1 cellular context compared by ENCODE assay signal in the genomic region with DNA sequence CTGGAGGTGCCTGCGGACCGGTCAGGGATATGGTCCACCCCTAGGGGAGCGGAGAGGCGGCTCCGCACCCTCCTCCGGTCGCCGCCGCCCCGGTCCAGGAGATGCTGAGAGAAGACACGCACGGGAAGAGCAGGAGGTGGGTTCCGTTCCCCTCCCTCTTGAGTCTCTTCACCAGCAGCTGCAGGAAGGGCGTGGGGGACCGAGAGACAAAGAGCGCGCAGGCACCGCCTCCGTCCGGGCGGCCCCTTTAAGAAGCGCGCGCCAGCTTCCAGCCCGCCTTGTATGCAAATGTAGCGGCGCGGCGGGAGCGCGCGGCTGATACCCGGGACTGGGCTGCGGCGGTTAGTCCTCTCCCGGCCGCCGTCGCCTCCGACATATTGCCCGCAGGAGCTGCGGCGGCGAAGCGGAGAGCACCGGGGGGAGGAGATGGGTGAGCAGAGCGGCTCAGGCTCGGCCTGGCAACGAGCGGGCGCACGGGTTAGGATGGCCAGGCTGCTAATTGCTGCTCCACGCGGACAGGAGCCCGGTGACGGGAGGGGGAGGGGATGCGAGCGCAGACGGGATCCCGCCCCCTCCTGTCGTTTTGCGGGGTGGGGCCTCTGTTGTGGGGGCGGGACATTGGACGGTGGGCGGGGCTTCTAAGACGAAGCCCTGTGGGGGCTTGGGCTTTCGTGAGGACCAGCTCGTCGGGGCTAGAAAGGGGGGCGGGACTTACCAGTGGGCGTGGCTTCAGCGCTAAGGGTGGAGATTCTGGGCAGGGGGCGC.
TF ChIP-seq lines count a peak whose summit lies in the region.

A gene (plus strand): TSS at position 318 of the 765 bp plus-strand sequence. CDS start 109 bp downstream, at position 427.

TF ChIP-seq in HepG2, 621 proteins besides CTCF, POLR2A, EP300 and RAD21 (continued from another document and continues in another):
- TF ChIP-seq YEATS2 (CRISPR knock-in tag; IDR thresholded peaks at IDR 0.05; ENCODE audit: borderline replicate concordance) (no peak; the same call in 1 of the 2 replicates), GATA4 (IDR thresholded peaks at IDR 0.05; ENCODE audit: borderline replicate concordance, low read depth) (no peak), ZMYM3 (CRISPR knock-in tag; IDR thresholded peaks at IDR 0.05) (no peak; the same call in 1 of the 2 replicates), ETV6 (CRISPR knock-in tag; conservative IDR thresholded peaks at IDR 0.05) (no peak; the same call in 1 of the 2 replicates), GATAD2A (CRISPR knock-in tag; IDR thresholded peaks at IDR 0.05) (no peak), ZKSCAN8 (CRISPR knock-in tag; IDR thresholded peaks at IDR 0.05; ENCODE audit: borderline replicate concordance) (no peak), SRF (IDR thresholded peaks at IDR 0.05; ENCODE audit: low read depth, low read length) (no peak), ELF1 (CRISPR knock-in tag; IDR thresholded peaks at IDR 0.05) (peak; percentile 37; the same call in 1 of the 2 replicates), ZNF558 (CRISPR knock-in tag; IDR thresholded peaks at IDR 0.05; ENCODE audit: borderline replicate concordance) (no peak; the same call in 1 of the 2 replicates), NFIC (IDR thresholded peaks at IDR 0.05; ENCODE audit: low read length) (no peak), ZNF431 (CRISPR knock-in tag; IDR thresholded peaks at IDR 0.05; ENCODE audit: borderline replicate concordance, low read depth) (no peak), RFX1 (IDR thresholded peaks at IDR 0.05) (no peak), SMARCC2 (IDR thresholded peaks at IDR 0.05) (no peak), ZNF724P (CRISPR knock-in tag; IDR thresholded peaks at IDR 0.05; ENCODE audit: borderline replicate concordance) (no peak; the same call in 1 of the 2 replicates), ZNF749 (CRISPR knock-in tag; IDR thresholded peaks at IDR 0.05; ENCODE audit: borderline replicate concordance) (peak; percentile 59; the same call in 1 of the 2 replicates), ZNF550 (CRISPR knock-in tag; IDR thresholded peaks at IDR 0.05; ENCODE audit: borderline replicate concordance) (no peak), ZNF264 (CRISPR knock-in tag; IDR thresholded peaks at IDR 0.05) (no peak)
- TF ChIP-seq, protein P1, sequence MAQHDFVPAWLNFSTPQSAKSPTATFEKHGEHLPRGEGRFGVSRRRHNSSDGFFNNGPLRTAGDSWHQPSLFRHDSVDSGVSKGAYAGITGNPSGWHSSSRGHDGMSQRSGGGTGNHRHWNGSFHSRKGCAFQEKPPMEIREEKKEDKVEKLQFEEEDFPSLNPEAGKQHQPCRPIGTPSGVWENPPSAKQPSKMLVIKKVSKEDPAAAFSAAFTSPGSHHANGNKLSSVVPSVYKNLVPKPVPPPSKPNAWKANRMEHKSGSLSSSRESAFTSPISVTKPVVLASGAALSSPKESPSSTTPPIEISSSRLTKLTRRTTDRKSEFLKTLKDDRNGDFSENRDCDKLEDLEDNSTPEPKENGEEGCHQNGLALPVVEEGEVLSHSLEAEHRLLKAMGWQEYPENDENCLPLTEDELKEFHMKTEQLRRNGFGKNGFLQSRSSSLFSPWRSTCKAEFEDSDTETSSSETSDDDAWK (CRISPR knock-in tag; IDR thresholded peaks at IDR 0.05) = no peak
- TF ChIP-seq, protein P2, sequence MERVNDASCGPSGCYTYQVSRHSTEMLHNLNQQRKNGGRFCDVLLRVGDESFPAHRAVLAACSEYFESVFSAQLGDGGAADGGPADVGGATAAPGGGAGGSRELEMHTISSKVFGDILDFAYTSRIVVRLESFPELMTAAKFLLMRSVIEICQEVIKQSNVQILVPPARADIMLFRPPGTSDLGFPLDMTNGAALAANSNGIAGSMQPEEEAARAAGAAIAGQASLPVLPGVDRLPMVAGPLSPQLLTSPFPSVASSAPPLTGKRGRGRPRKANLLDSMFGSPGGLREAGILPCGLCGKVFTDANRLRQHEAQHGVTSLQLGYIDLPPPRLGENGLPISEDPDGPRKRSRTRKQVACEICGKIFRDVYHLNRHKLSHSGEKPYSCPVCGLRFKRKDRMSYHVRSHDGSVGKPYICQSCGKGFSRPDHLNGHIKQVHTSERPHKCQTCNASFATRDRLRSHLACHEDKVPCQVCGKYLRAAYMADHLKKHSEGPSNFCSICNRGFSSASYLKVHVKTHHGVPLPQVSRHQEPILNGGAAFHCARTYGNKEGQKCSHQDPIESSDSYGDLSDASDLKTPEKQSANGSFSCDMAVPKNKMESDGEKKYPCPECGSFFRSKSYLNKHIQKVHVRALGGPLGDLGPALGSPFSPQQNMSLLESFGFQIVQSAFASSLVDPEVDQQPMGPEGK (CRISPR knock-in tag; IDR thresholded peaks at IDR 0.05) = no peak
- TF ChIP-seq, protein P3, sequence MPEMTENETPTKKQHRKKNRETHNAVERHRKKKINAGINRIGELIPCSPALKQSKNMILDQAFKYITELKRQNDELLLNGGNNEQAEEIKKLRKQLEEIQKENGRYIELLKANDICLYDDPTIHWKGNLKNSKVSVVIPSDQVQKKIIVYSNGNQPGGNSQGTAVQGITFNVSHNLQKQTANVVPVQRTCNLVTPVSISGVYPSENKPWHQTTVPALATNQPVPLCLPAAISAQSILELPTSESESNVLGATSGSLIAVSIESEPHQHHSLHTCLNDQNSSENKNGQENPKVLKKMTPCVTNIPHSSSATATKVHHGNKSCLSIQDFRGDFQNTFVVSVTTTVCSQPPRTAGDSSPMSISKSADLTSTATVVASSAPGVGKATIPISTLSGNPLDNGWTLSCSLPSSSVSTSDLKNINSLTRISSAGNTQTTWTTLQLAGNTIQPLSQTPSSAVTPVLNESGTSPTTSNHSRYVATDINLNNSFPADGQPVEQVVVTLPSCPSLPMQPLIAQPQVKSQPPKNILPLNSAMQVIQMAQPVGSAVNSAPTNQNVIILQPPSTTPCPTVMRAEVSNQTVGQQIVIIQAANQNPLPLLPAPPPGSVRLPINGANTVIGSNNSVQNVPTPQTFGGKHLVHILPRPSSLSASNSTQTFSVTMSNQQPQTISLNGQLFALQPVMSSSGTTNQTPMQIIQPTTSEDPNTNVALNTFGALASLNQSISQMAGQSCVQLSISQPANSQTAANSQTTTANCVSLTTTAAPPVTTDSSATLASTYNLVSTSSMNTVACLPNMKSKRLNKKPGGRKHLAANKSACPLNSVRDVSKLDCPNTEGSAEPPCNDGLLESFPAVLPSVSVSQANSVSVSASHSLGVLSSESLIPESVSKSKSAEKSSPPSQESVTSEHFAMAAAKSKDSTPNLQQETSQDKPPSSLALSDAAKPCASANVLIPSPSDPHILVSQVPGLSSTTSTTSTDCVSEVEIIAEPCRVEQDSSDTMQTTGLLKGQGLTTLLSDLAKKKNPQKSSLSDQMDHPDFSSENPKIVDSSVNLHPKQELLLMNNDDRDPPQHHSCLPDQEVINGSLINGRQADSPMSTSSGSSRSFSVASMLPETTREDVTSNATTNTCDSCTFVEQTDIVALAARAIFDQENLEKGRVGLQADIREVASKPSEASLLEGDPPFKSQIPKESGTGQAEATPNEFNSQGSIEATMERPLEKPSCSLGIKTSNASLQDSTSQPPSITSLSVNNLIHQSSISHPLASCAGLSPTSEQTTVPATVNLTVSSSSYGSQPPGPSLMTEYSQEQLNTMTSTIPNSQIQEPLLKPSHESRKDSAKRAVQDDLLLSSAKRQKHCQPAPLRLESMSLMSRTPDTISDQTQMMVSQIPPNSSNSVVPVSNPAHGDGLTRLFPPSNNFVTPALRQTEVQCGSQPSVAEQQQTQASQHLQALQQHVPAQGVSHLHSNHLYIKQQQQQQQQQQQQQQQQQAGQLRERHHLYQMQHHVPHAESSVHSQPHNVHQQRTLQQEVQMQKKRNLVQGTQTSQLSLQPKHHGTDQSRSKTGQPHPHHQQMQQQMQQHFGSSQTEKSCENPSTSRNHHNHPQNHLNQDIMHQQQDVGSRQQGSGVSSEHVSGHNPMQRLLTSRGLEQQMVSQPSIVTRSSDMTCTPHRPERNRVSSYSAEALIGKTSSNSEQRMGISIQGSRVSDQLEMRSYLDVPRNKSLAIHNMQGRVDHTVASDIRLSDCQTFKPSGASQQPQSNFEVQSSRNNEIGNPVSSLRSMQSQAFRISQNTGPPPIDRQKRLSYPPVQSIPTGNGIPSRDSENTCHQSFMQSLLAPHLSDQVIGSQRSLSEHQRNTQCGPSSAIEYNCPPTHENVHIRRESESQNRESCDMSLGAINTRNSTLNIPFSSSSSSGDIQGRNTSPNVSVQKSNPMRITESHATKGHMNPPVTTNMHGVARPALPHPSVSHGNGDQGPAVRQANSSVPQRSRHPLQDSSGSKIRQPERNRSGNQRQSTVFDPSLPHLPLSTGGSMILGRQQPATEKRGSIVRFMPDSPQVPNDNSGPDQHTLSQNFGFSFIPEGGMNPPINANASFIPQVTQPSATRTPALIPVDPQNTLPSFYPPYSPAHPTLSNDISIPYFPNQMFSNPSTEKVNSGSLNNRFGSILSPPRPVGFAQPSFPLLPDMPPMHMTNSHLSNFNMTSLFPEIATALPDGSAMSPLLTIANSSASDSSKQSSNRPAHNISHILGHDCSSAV (CRISPR knock-in tag; IDR thresholded peaks at IDR 0.05; ENCODE audit: borderline replicate concordance) = no peak
- TF ChIP-seq, protein P4, sequence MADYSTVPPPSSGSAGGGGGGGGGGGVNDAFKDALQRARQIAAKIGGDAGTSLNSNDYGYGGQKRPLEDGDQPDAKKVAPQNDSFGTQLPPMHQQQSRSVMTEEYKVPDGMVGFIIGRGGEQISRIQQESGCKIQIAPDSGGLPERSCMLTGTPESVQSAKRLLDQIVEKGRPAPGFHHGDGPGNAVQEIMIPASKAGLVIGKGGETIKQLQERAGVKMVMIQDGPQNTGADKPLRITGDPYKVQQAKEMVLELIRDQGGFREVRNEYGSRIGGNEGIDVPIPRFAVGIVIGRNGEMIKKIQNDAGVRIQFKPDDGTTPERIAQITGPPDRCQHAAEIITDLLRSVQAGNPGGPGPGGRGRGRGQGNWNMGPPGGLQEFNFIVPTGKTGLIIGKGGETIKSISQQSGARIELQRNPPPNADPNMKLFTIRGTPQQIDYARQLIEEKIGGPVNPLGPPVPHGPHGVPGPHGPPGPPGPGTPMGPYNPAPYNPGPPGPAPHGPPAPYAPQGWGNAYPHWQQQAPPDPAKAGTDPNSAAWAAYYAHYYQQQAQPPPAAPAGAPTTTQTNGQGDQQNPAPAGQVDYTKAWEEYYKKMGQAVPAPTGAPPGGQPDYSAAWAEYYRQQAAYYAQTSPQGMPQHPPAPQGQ (CRISPR knock-in tag; IDR thresholded peaks at IDR 0.05; ENCODE audit: borderline replicate concordance) = peak; percentile 83; the same call in 1 of the 2 replicates
- TF ChIP-seq, protein P5, sequence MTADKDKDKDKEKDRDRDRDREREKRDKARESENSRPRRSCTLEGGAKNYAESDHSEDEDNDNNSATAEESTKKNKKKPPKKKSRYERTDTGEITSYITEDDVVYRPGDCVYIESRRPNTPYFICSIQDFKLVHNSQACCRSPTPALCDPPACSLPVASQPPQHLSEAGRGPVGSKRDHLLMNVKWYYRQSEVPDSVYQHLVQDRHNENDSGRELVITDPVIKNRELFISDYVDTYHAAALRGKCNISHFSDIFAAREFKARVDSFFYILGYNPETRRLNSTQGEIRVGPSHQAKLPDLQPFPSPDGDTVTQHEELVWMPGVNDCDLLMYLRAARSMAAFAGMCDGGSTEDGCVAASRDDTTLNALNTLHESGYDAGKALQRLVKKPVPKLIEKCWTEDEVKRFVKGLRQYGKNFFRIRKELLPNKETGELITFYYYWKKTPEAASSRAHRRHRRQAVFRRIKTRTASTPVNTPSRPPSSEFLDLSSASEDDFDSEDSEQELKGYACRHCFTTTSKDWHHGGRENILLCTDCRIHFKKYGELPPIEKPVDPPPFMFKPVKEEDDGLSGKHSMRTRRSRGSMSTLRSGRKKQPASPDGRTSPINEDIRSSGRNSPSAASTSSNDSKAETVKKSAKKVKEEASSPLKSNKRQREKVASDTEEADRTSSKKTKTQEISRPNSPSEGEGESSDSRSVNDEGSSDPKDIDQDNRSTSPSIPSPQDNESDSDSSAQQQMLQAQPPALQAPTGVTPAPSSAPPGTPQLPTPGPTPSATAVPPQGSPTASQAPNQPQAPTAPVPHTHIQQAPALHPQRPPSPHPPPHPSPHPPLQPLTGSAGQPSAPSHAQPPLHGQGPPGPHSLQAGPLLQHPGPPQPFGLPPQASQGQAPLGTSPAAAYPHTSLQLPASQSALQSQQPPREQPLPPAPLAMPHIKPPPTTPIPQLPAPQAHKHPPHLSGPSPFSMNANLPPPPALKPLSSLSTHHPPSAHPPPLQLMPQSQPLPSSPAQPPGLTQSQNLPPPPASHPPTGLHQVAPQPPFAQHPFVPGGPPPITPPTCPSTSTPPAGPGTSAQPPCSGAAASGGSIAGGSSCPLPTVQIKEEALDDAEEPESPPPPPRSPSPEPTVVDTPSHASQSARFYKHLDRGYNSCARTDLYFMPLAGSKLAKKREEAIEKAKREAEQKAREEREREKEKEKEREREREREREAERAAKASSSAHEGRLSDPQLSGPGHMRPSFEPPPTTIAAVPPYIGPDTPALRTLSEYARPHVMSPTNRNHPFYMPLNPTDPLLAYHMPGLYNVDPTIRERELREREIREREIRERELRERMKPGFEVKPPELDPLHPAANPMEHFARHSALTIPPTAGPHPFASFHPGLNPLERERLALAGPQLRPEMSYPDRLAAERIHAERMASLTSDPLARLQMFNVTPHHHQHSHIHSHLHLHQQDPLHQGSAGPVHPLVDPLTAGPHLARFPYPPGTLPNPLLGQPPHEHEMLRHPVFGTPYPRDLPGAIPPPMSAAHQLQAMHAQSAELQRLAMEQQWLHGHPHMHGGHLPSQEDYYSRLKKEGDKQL (CRISPR knock-in tag; IDR thresholded peaks at IDR 0.05; ENCODE audit: low read depth) = no peak
- TF ChIP-seq, protein P6, sequence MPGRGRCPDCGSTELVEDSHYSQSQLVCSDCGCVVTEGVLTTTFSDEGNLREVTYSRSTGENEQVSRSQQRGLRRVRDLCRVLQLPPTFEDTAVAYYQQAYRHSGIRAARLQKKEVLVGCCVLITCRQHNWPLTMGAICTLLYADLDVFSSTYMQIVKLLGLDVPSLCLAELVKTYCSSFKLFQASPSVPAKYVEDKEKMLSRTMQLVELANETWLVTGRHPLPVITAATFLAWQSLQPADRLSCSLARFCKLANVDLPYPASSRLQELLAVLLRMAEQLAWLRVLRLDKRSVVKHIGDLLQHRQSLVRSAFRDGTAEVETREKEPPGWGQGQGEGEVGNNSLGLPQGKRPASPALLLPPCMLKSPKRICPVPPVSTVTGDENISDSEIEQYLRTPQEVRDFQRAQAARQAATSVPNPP (CRISPR knock-in tag; IDR thresholded peaks at IDR 0.05) = no peak
- TF ChIP-seq, protein P7, sequence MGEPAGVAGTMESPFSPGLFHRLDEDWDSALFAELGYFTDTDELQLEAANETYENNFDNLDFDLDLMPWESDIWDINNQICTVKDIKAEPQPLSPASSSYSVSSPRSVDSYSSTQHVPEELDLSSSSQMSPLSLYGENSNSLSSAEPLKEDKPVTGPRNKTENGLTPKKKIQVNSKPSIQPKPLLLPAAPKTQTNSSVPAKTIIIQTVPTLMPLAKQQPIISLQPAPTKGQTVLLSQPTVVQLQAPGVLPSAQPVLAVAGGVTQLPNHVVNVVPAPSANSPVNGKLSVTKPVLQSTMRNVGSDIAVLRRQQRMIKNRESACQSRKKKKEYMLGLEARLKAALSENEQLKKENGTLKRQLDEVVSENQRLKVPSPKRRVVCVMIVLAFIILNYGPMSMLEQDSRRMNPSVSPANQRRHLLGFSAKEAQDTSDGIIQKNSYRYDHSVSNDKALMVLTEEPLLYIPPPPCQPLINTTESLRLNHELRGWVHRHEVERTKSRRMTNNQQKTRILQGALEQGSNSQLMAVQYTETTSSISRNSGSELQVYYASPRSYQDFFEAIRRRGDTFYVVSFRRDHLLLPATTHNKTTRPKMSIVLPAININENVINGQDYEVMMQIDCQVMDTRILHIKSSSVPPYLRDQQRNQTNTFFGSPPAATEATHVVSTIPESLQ (CRISPR knock-in tag; conservative IDR thresholded peaks at IDR 0.05) = no peak
